Comparison of ENCODE assay signal across 1 cellular context in the genomic region with DNA sequence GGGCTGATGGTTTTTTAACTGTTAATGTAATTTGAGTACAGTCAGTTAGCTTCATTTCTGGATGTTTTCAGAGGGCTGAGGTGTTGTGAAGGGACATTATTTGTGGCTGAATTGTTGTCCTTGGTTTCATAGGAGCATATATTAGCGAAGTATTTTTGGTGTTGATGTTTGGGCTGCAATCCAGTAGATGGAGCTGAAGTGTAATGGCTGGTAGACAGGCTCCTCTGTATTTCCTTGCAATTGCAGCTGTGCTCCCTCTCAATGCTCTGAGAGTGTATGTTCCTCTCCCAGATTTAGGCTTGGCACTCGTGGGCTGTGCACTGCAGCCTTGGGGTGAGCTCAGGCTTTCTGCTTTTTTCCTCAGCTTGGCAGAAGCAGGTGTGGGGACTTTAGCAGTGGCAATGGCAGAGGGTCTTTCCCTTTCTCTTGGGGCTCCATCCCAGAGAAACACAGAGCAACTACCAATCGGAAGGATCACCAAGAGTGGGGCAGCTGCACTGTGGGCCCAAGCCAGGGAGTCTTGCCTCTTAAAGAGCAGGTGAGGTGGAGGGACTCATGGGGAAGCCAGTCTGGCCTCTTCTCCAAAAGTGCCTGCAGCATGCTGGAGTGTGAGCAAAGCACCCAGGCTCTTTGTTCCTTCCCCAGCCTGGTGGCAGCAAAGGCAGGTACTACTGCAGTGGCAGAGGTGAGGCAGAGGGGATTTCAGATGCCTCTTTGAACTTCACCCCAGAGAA.
TF ChIP-seq lines count a peak whose summit lies in the region.

No MANE protein-coding gene starts in this region.

TF ChIP-seq in GM23338, 12 proteins besides CTCF, POLR2A, EP300 and RAD21 (continued from another document):
- TF ChIP-seq ZNF462 (CRISPR knock-in tag; IDR thresholded peaks at IDR 0.05): no peak
- TF ChIP-seq POLR2AphosphoS5 (IDR thresholded peaks at IDR 0.05; ENCODE audit: low read depth): no peak
- no peak for TF ChIP-seq NANOG (IDR thresholded peaks at IDR 0.05; ENCODE audit: borderline replicate concordance)
- TF ChIP-seq REST (IDR thresholded peaks at IDR 0.05; ENCODE audit: unreplicated experiment): no peak
- TF ChIP-seq STAT1 (IDR thresholded peaks at IDR 0.05; ENCODE audit: unreplicated experiment): no peak
- no peak for TF ChIP-seq ZNF331 (CRISPR knock-in tag; IDR thresholded peaks at IDR 0.05; ENCODE audit: low read depth)
- TF ChIP-seq, protein P1, sequence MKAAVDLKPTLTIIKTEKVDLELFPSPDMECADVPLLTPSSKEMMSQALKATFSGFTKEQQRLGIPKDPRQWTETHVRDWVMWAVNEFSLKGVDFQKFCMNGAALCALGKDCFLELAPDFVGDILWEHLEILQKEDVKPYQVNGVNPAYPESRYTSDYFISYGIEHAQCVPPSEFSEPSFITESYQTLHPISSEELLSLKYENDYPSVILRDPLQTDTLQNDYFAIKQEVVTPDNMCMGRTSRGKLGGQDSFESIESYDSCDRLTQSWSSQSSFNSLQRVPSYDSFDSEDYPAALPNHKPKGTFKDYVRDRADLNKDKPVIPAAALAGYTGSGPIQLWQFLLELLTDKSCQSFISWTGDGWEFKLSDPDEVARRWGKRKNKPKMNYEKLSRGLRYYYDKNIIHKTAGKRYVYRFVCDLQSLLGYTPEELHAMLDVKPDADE (IDR thresholded peaks at IDR 0.05): no peak
